Comparison of ENCODE assay signal across 8 cellular contexts in the genomic region with DNA sequence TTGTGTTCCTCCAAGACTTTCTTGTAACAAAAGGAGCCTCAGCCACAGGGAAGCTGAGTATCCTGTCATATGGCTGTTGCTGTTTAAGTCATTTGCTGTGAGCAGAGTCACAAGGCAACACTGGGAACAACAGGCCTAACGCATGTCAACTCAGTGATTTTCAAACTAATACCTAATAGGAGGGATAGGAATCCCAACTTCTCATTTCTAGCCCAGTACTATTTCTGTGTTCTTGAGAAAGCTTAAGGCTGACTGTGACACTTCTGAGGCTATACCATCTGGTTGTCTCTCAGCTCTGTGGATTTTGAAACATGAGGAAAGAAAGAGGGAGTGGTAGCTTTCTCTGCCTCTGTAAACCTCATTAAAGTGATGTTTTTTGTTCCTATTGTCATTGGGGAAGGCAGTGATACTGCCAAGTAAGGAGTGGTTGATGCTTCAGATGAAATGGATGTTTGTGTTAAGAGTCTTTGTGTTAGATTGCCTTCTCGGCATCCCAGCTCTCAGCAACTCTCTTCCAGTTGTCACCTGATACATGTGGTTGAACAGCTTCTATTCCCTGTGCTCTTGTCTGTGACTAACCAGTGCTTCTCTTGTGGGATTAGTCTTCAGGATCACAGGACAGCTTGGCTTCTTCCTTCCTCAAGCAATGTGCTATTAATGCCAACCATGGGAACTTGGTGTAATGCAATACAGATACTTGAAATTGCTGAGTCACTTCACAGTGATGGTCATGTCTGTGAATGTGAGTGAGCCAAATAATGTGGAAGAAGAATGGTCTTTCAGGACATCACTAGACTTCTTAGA.
DNase-seq lines count a peak whose midpoint lies in the region; ATAC-seq and TF ChIP-seq lines count a peak whose summit lies in the region.

No MANE protein-coding gene starts in this region.

- H3K27ac ChIP-seq in lung (ENCODE audit: low read depth in 1 of 2, low read length in 1 of 2) (peak overlapping the region in 1 of 2 donors; percentile 82), ascending aorta (no peak overlapping the region)

- H3K36me3 ChIP-seq in lung (ENCODE audit: control insufficient read depth in 2 of 2, insufficient read depth in 2 of 2, low read length in 2 of 2) (no peaks in the 10 kb centered on the region), ascending aorta (no peaks in the 10 kb centered on the region)

- peak; percentile 68 for DNase-seq in Caki2 (ENCODE audit: low read depth)
- DNase-seq in NCI-H2029 (lab: John Stamatoyannopoulos, UW): peak; percentile 85
- peak; percentile 83 for DNase-seq in MCF 10A (ENCODE audit: unreplicated experiment)
- no peak for DNase-seq in lung (ENCODE audit: low spot score)
- no peak for DNase-seq in endothelial cell (ENCODE audit: low spot score)
- no peak for DNase-seq in ascending aorta (ENCODE audit: low spot score in 2 of 2)
- DNase-seq in activated CD8-positive, alpha-beta T cell treated with anti-CD3 and anti-CD28 coated beads, Interleukin-2, amount 10 ng/mL, durations not matched to agents 7 days and 5 days: no peak

- peak; percentile 34 for ATAC-seq in lung (ENCODE audit: insufficient read depth, low FRiP score)
- ATAC-seq in HG03135 (IDR thresholded peaks at IDR 0.05; ENCODE audit: unreplicated experiment): no peak
- no peak for ATAC-seq in activated CD8-positive, alpha-beta T cell treated with anti-CD3 and anti-CD28 coated beads, Interleukin-2, amount 10 ng/mL, durations not matched to agents 7 days and 5 days

- H3K4me3 ChIP-seq in lung (no peak overlapping the region), ascending aorta (no peak overlapping the region)

- no TSS peak for BruUV-seq in MCF 10A (replicated peaks; lab: Mats Ljungman, UMichigan)

- no peak overlapping the region for H3K4me3 Mint-ChIP-seq in MCF 10A (ENCODE audit: unreplicated experiment)
- no peak overlapping the region for H3K4me3 Mint-ChIP-seq in endothelial cell (ENCODE audit: unreplicated experiment)
- no peak overlapping the region for H3K4me3 Mint-ChIP-seq in activated CD8-positive, alpha-beta T cell treated with anti-CD3 and anti-CD28 coated beads, Interleukin-2, amount 10 ng/mL, durations not matched to agents 7 days and 5 days

- H3K4me1 Mint-ChIP-seq in MCF 10A (ENCODE audit: insufficient read depth, unreplicated experiment) (peaks cover 10% of the 10 kb centered on the region), endothelial cell (ENCODE audit: unreplicated experiment) (peaks cover 3% of the 10 kb centered on the region)
- peaks cover 3% of the 10 kb centered on the region for H3K4me1 Mint-ChIP-seq in activated CD8-positive, alpha-beta T cell treated with anti-CD3 and anti-CD28 coated beads, Interleukin-2, amount 10 ng/mL, durations not matched to agents 7 days and 5 days (ENCODE audit: low read depth)

- CTCF ChIA-PET in MCF 10A (lab: Yijun Ruan, JAX): interaction anchor here (0.6 to 2.2 kb wide), 5 partner anchors 9 to 671 kb away, joined by 3 to 6 read pairs (median 4); no protein-coding TSS in a partner anchor
- CTCF ChIA-PET in activated CD8-positive, alpha-beta T cell treated with anti-CD3 and anti-CD28 coated beads, Interleukin-2, amount 10 ng/mL, durations not matched to agents 7 days and 5 days (lab: Charles Lee): interaction anchor here (1.0 to 1.3 kb wide), 3 partner anchors 9 to 25 kb away, joined by 3 read pairs; no protein-coding TSS in a partner anchor

- H3K27me3 Mint-ChIP-seq in MCF 10A (ENCODE audit: insufficient read depth, unreplicated experiment): no peaks in the 10 kb centered on the region
- H3K27me3 Mint-ChIP-seq in endothelial cell (ENCODE audit: unreplicated experiment): no peaks in the 10 kb centered on the region
- no peaks in the 10 kb centered on the region for H3K27me3 Mint-ChIP-seq in activated CD8-positive, alpha-beta T cell treated with anti-CD3 and anti-CD28 coated beads, Interleukin-2, amount 10 ng/mL, durations not matched to agents 7 days and 5 days (ENCODE audit: low read depth)

- no peaks in the 10 kb centered on the region for H3K9me3 Mint-ChIP-seq in MCF 10A (ENCODE audit: unreplicated experiment)
- H3K9me3 Mint-ChIP-seq in endothelial cell (ENCODE audit: unreplicated experiment): no peaks in the 10 kb centered on the region
- H3K9me3 Mint-ChIP-seq in activated CD8-positive, alpha-beta T cell treated with anti-CD3 and anti-CD28 coated beads, Interleukin-2, amount 10 ng/mL, durations not matched to agents 7 days and 5 days (ENCODE audit: insufficient read depth): no peaks in the 10 kb centered on the region

- intact Hi-C loops in MCF 10A (cut with micrococcal nuclease): no loop called here
- intact Hi-C loops in ascending aorta (cut with DNase I): no loop called here

- H3K4me1 ChIP-seq in lung (ENCODE audit: control insufficient read depth in 2 of 2, insufficient read depth in 2 of 2, low read length in 2 of 2) (peaks cover 0 to 8% of the 10 kb centered on the region in 2 donors), ascending aorta (no peaks in the 10 kb centered on the region)

- H3K27ac Mint-ChIP-seq in MCF 10A (ENCODE audit: low read depth, unreplicated experiment) (peak overlapping the region; percentile 80), endothelial cell (ENCODE audit: unreplicated experiment) (no peak overlapping the region)
- H3K27ac Mint-ChIP-seq in activated CD8-positive, alpha-beta T cell treated with anti-CD3 and anti-CD28 coated beads, Interleukin-2, amount 10 ng/mL, durations not matched to agents 7 days and 5 days: no peak overlapping the region

- H3K9me3 ChIP-seq in lung (ENCODE audit: control insufficient read depth in 2 of 2, insufficient read depth in 1 of 2, low read length in 1 of 2) (no peaks in the 10 kb centered on the region), ascending aorta (no peaks in the 10 kb centered on the region)

- in situ Hi-C loops in Caki2 (cut with HindIII; ENCODE audit: low pct_unique_long_range_greater_than_20kb, low sequenced_read_pairs): no loop called here

- H3K36me3 Mint-ChIP-seq in MCF 10A (ENCODE audit: insufficient read depth, unreplicated experiment) (no peaks in the 10 kb centered on the region), endothelial cell (ENCODE audit: low read depth, unreplicated experiment) (no peaks in the 10 kb centered on the region)
- peaks cover 2% of the 10 kb centered on the region for H3K36me3 Mint-ChIP-seq in activated CD8-positive, alpha-beta T cell treated with anti-CD3 and anti-CD28 coated beads, Interleukin-2, amount 10 ng/mL, durations not matched to agents 7 days and 5 days (ENCODE audit: low read depth)

- POLR2A ChIA-PET in MCF 10A (lab: Yijun Ruan, JAX): interaction anchor here (0.6 to 2.5 kb wide), 10 partner anchors 9 to 944 kb away, joined by 3 to 7 read pairs (median 4); partner anchors contain the start of gene IVNS1ABP
- POLR2A ChIA-PET in activated CD8-positive, alpha-beta T cell treated with anti-CD3 and anti-CD28 coated beads, Interleukin-2, amount 10 ng/mL, durations not matched to agents 7 days and 5 days (lab: Charles Lee): no interaction called here

- WGBS in lung, 2 donors: 73 to 76% methylated on average over 2 of the region's 2 CpGs

- TF ChIP-seq CTCF in MCF 10A (IDR thresholded peaks at IDR 0.05; ENCODE audit: unreplicated experiment) (no peak), lung (IDR thresholded peaks at IDR 0.05; ENCODE audit: control extremely low read depth, extremely low read depth) (no peak), endothelial cell (IDR thresholded peaks at IDR 0.05; ENCODE audit: unreplicated experiment) (no peak), ascending aorta (IDR thresholded peaks at IDR 0.05) (no peak)

- H3K27me3 ChIP-seq in lung (ENCODE audit: control insufficient read depth, insufficient read depth) (no peaks in the 10 kb centered on the region), ascending aorta (no peaks in the 10 kb centered on the region)

Comparison
In these comparisons a context has a peak if more than half of its experiments do, and no peak if none do; other contexts are left out.
1. DNase-seq: peak in Caki2 (single experiment), NCI-H2029 (single experiment) and MCF 10A (single experiment); none in lung (single experiment), endothelial cell (single experiment), ascending aorta (0 of 2) and activated CD8-positive, alpha-beta T cell treated with anti-CD3 and anti-CD28 coated beads, Interleukin-2, amount 10 ng/mL, durations not matched to agents 7 days and 5 days (single experiment).